ENCODE assay signal across 14 cellular contexts in genomic region chr4:52259978-52260377, GRCh38.
DNase-seq lines count a peak whose midpoint lies in the region; ATAC-seq and TF ChIP-seq lines count a peak whose summit lies in the region.
"Had no signal": no experiment of that assay in that cellular context is flagged by ENCODE, and none has a peak within 500 bp of the region (broad histone marks: within the 10 kb centered on the region; RNA-seq: fewer than 3 reads in every experiment).

No MANE protein-coding gene starts in this region.

- no peaks in the 10 kb centered on the region; the same call in 1 of the 2 replicates for H3K9me3 ChIP-seq in DOHH2 (ENCODE audit: control insufficient read depth, insufficient read depth, low read length)
- H3K9me3 ChIP-seq: Caco-2 had no signal

- H3K4me3 Mint-ChIP-seq in brain = no peak overlapping the region
- H3K4me3 Mint-ChIP-seq: CD8-positive, alpha-beta memory T cell; H9 had no signal

- H3K36me3 Mint-ChIP-seq in brain = no peaks in the 10 kb centered on the region
- H3K36me3 Mint-ChIP-seq: CD8-positive, alpha-beta memory T cell had no signal

- H3K27me3 Mint-ChIP-seq in brain = no peaks in the 10 kb centered on the region

- H3K9me3 Mint-ChIP-seq in brain = no peaks in the 10 kb centered on the region
- H3K9me3 Mint-ChIP-seq: H9 had no signal

- TF ChIP-seq CTCF in DOHH2 (IDR thresholded peaks at IDR 0.05; ENCODE audit: low read depth, low read length, poor library complexity, severe bottlenecking) = no peak
- TF ChIP-seq CTCF in brain (conservative IDR thresholded peaks at IDR 0.05) = no peak

- H3K4me1 Mint-ChIP-seq in brain = peaks cover 25% of the 10 kb centered on the region
- H3K4me1 Mint-ChIP-seq: CD8-positive, alpha-beta memory T cell; H9 had no signal

- H3K79me2 ChIP-seq in DOHH2 (ENCODE audit: control insufficient read depth, low read length) = no peaks in the 10 kb centered on the region

- H3K27me3 ChIP-seq in DOHH2 (ENCODE audit: control insufficient read depth, low read length) = no peaks in the 10 kb centered on the region

- peak overlapping the region; percentile 88 for H3K27ac ChIP-seq in DOHH2 (ENCODE audit: low read depth, low read length)
- H3K27ac ChIP-seq: C4-2B had no signal

- peaks cover 90% of the 10 kb centered on the region for H3K4me1 ChIP-seq in DOHH2 (ENCODE audit: control insufficient read depth, low read length)
- H3K4me1 ChIP-seq: Caco-2 had no signal

- H3K27ac Mint-ChIP-seq in brain = peak overlapping the region in 3 of 5 experiments; percentile 25 to 88 (median 80)
- H3K27ac Mint-ChIP-seq: CD8-positive, alpha-beta memory T cell; H9 had no signal

- no peak for ATAC-seq in GM18505 (IDR thresholded peaks at IDR 0.05; ENCODE audit: unreplicated experiment)

- peak overlapping the region; percentile 54 for H3K4me3 ChIP-seq in DOHH2 (ENCODE audit: low read length)

- DNase-seq in NCI-H748 (lab: John Stamatoyannopoulos, UW; ENCODE audit: unreplicated experiment) = peak; percentile 2
- no peak for DNase-seq in NCI-H748 treated with DMSO at 0.1 percent for 48 hours (lab: John Stamatoyannopoulos, UW)
- peak; percentile 35 for DNase-seq in putamen (ENCODE audit: low spot score)
- DNase-seq in GF-D8 (lab: John Stamatoyannopoulos, UW) = no peak
- no peak for DNase-seq in CD1c-positive myeloid dendritic cell (ENCODE audit: extremely low spot score)
- DNase-seq: ACHN; Caco-2; CD8-positive, alpha-beta memory T cell; GOT3; H9 had no signal

- H3K4me2 ChIP-seq in DOHH2 (ENCODE audit: low read length) = peak overlapping the region; percentile 71

- TF ChIP-seq POLR2A in GM18505 (IDR thresholded peaks at IDR 0.05; ENCODE audit: borderline replicate concordance, extremely low read depth, insufficient read depth, insufficient read length) = no peak

- peaks cover 9% of the 10 kb centered on the region; the same call in 1 of the 2 replicates for H3K36me3 ChIP-seq in DOHH2 (ENCODE audit: control insufficient read depth, low read length)

- peaks cover 18% of the 10 kb centered on the region for H3F3A ChIP-seq in DOHH2 (ENCODE audit: control insufficient read depth, insufficient read depth)

- no peaks in the 10 kb centered on the region for H4K20me1 ChIP-seq in DOHH2 (ENCODE audit: control insufficient read depth, insufficient read depth, low read depth, low read length)

- no peaks in the 10 kb centered on the region for H3K9me2 ChIP-seq in DOHH2 (replicated peaks; ENCODE audit: control insufficient read depth, low read length)

Comparison
In these comparisons a context has a peak if more than half of its experiments do, and no peak if none do; other contexts are left out.
1. DNase-seq: peak in NCI-H748 (single experiment) and putamen (single experiment); none in NCI-H748 treated with DMSO at 0.1 percent for 48 hours (single experiment), GF-D8 (single experiment) and CD1c-positive myeloid dendritic cell (single experiment).